In genomic region chr4:20839957-20840356, GRCh38 we compare ENCODE assay signal across 14 cellular contexts.
DNase-seq lines count a peak whose midpoint lies in the region; ATAC-seq and TF ChIP-seq lines count a peak whose summit lies in the region.
"Had no signal": no experiment of that assay in that cellular context is flagged by ENCODE, and none has a peak within 500 bp of the region (broad histone marks: within the 10 kb centered on the region; RNA-seq: fewer than 3 reads in every experiment).

No MANE protein-coding gene starts in this region.

- peak overlapping the region; percentile 63 for H3K27ac ChIP-seq in mesodermal cell (ENCODE audit: low read depth, low read length, severe bottlenecking)

- H3K9me3 ChIP-seq in MG63: no peaks in the 10 kb centered on the region
- no peaks in the 10 kb centered on the region for H3K9me3 ChIP-seq in mesodermal cell (ENCODE audit: control insufficient read depth, low read length)

- no peak for TF ChIP-seq CTCF in epithelial cell of proximal tubule (conservative IDR thresholded peaks at IDR 0.05; ENCODE audit: low read depth, low read length)

- H3K36me3 ChIP-seq in MG63 (no peaks in the 10 kb centered on the region), mesodermal cell (ENCODE audit: control insufficient read depth, insufficient read depth, low read length) (no peaks in the 10 kb centered on the region)

- no peak for ATAC-seq in GM21717 (IDR thresholded peaks at IDR 0.05; ENCODE audit: unreplicated experiment)
- ATAC-seq: CD8-positive, alpha-beta T cell; sciatic nerve had no signal

- H3K4me1 ChIP-seq in mesodermal cell (ENCODE audit: control insufficient read depth, insufficient read depth, low read length, poor library complexity, severe bottlenecking): peaks cover 4% of the 10 kb centered on the region

- WGBS in mesodermal cell (ENCODE audit: insufficient coverage in 2 of 2), 2 experiments: no CpG with 5 or more reads among the region's 1 CpG

- DNase-seq in COLO829 (ENCODE audit: low spot score) (peak; percentile 19), MG63 (peak; percentile 4), epithelial cell of proximal tubule (ENCODE audit: low read depth) (peak; percentile 23), SHP77 treated with DMSO at 0.1 percent for 48 hours (lab: John Stamatoyannopoulos, UW) (no peak), HUDEP-2 (lab: John Stamatoyannopoulos, UW; ENCODE audit: unreplicated experiment in 76 of 76) (no peak), cerebellar cortex (ENCODE audit: low spot score) (no peak)
- DNase-seq: activated CD4-positive, alpha-beta T cell treated with anti-CD3 and anti-CD28 coated beads, Interleukin-2, amount 10 ng/mL, durations not matched to agents 7 days and 5 days; activated naive CD4-positive, alpha-beta T cell; CD8-positive, alpha-beta T cell; naive B cell; NCI-H69 had no signal

- H3K4me3 ChIP-seq in MG63: no peak overlapping the region
- no peak overlapping the region for H3K4me3 ChIP-seq in epithelial cell of proximal tubule (ENCODE audit: low read depth, low read length)
- no peak overlapping the region for H3K4me3 ChIP-seq in mesodermal cell (ENCODE audit: extremely low read depth, insufficient read depth, low read length, poor library complexity, severe bottlenecking)

- H3K27me3 ChIP-seq in MG63: no peaks in the 10 kb centered on the region

Comparison
In these comparisons a context has a peak if more than half of its experiments do, and no peak if none do; other contexts are left out.
1. DNase-seq: peak in COLO829 (single experiment), MG63 (single experiment) and epithelial cell of proximal tubule (single experiment); none in SHP77 treated with DMSO at 0.1 percent for 48 hours (single experiment), HUDEP-2 (0 of 76) and cerebellar cortex (single experiment).